In genomic region chr6:40287296-40287820, GRCh38 we compare ENCODE assay signal across 24 cellular contexts.
"Had no signal": no experiment of that assay in that cellular context is flagged by ENCODE, and none has a peak within 500 bp of the region (broad histone marks: within the 10 kb centered on the region; RNA-seq: fewer than 3 reads in every experiment).

No MANE protein-coding gene starts in this region.

- H3K36me3 ChIP-seq: cardiac muscle cell, gastrocnemius medialis, upper lobe of left lung had no signal

- H3K4me3 ChIP-seq: cardiac muscle cell, gastrocnemius medialis, upper lobe of left lung had no signal

- H3K36me3 Mint-ChIP-seq: activated CD4-positive, alpha-beta memory T cell treated with anti-CD3 and anti-CD28 coated beads for 36 hours; activated naive CD4-positive, alpha-beta T cell treated with anti-CD3 and anti-CD28 coated beads, Interleukin-2, amount 10 ng/mL, durations not matched to agents 7 days and 5 days; natural killer cell treated with Interleukin-12 subunit alpha and Interleukin-12 subunit beta and Interleukin-15 and Interleukin-18, amount 100 ng/mL, for 72 hours had no signal

- H3K4me1 Mint-ChIP-seq: activated B cell treated with CpG ODN at 0.5 μM for 24 hours; activated CD4-positive, alpha-beta T cell treated with anti-CD3 and anti-CD28 coated beads for 36 hours; activated naive CD4-positive, alpha-beta T cell treated with anti-CD3 and anti-CD28 coated beads, Interleukin-2, amount 10 ng/mL, durations not matched to agents 7 days and 5 days had no signal

- H3K27ac ChIP-seq: cardiac muscle cell, epithelial cell of prostate, gastrocnemius medialis, upper lobe of left lung had no signal

- ATAC-seq: activated CD4-positive, alpha-beta T cell treated with anti-CD3 and anti-CD28 coated beads for 36 hours; gastrocnemius medialis; left ventricle myocardium superior; natural killer cell treated with Interleukin-12 subunit alpha and Interleukin-12 subunit beta and Interleukin-15 and Interleukin-18, amount 100 ng/mL, for 72 hours; stimulated activated naive CD8-positive, alpha-beta T cell treated with anti-CD3 and anti-CD28 coated beads, Interleukin-15, Interleukin-2, amounts not matched to agents 100 U/mL and 50 U/mL, for 24 hours had no signal

- H3K27me3 ChIP-seq: upper lobe of left lung had no signal

- H3K4me3 Mint-ChIP-seq: activated B cell treated with CpG ODN at 0.5 μM for 24 hours; activated CD4-positive, alpha-beta memory T cell treated with anti-CD3 and anti-CD28 coated beads for 36 hours; activated CD4-positive, alpha-beta T cell treated with anti-CD3 and anti-CD28 coated beads for 36 hours; activated naive CD4-positive, alpha-beta T cell treated with anti-CD3 and anti-CD28 coated beads, Interleukin-2, amount 10 ng/mL, durations not matched to agents 7 days and 5 days; endodermal cell; natural killer cell treated with Interleukin-12 subunit alpha and Interleukin-12 subunit beta and Interleukin-15 and Interleukin-18, amount 100 ng/mL, for 72 hours had no signal

- H3K4me1 ChIP-seq: gastrocnemius medialis, upper lobe of left lung had no signal

- H3K27ac Mint-ChIP-seq: activated B cell treated with CpG ODN at 0.5 μM for 24 hours; activated CD4-positive, alpha-beta memory T cell treated with anti-CD3 and anti-CD28 coated beads for 36 hours; activated CD4-positive, alpha-beta T cell treated with anti-CD3 and anti-CD28 coated beads for 36 hours; activated naive CD4-positive, alpha-beta T cell treated with anti-CD3 and anti-CD28 coated beads, Interleukin-2, amount 10 ng/mL, durations not matched to agents 7 days and 5 days; endodermal cell; natural killer cell treated with Interleukin-12 subunit alpha and Interleukin-12 subunit beta and Interleukin-15 and Interleukin-18, amount 100 ng/mL, for 72 hours; progenitor cell of endocrine pancreas had no signal

- FAIRE-seq: TTC549 had no signal

- DNase-seq: activated B cell treated with CpG ODN at 0.5 μM for 24 hours; activated CD4-positive, alpha-beta memory T cell treated with anti-CD3 and anti-CD28 coated beads for 36 hours; activated CD4-positive, alpha-beta T cell treated with anti-CD3 and anti-CD28 coated beads for 36 hours; activated effector memory CD4-positive, alpha-beta T cell treated with Interleukin-2 at 50 U/mL for 16 hours; activated naive CD4-positive, alpha-beta T cell treated with anti-CD3 and anti-CD28 coated beads, Interleukin-2, amount 10 ng/mL, durations not matched to agents 7 days and 5 days; activated T-cell treated with anti-CD3 and anti-CD28 coated beads, Interleukin-2, amount 50 U/mL, for 48 hours; amygdala; cortex of kidney; endodermal cell; gastrocnemius medialis; hippocampal formation; left ventricle myocardium superior; midbrain; retina; stimulated activated CD4-positive, alpha-beta T cell treated with anti-CD3 and anti-CD28 coated beads, Interleukin-12 subunit alpha, Interleukin-12 subunit beta, amount 100 ng/mL, for 4 hours; stimulated activated CD4-positive, alpha-beta T cell treated with anti-CD3 and anti-CD28 coated beads, Interleukin-4, amount 100 ng/mL, for 4 hours; stimulated activated naive CD8-positive, alpha-beta T cell treated with anti-CD3 and anti-CD28 coated beads, Interleukin-15, Interleukin-2, amounts not matched to agents 100 U/mL and 50 U/mL, for 24 hours; T-helper 1 cell; upper lobe of left lung had no signal

- H3K9me3 ChIP-seq: gastrocnemius medialis, upper lobe of left lung had no signal

- H3K9me3 Mint-ChIP-seq: activated B cell treated with CpG ODN at 0.5 μM for 24 hours; activated CD4-positive, alpha-beta memory T cell treated with anti-CD3 and anti-CD28 coated beads for 36 hours; activated naive CD4-positive, alpha-beta T cell treated with anti-CD3 and anti-CD28 coated beads, Interleukin-2, amount 10 ng/mL, durations not matched to agents 7 days and 5 days; endodermal cell; natural killer cell treated with Interleukin-12 subunit alpha and Interleukin-12 subunit beta and Interleukin-15 and Interleukin-18, amount 100 ng/mL, for 72 hours had no signal
